25 cellular contexts compared by ENCODE assay signal in genomic region chr9:34490760-34491159, GRCh38. TPM values are rescaled to one million over a fixed set of nuclear protein-coding genes. Genes with fewer than 3 reads are reported as not detected.
DNase-seq lines count a peak whose midpoint lies in the region; ATAC-seq and TF ChIP-seq lines count a peak whose summit lies in the region.
"Had no signal": no experiment of that assay in that cellular context is flagged by ENCODE, and none has a peak within 500 bp of the region (broad histone marks: within the 10 kb centered on the region; RNA-seq: fewer than 3 reads in every experiment).

No MANE protein-coding gene starts in this region.

- H3K4me3 Mint-ChIP-seq in endodermal cell: no peak overlapping the region
- H3K4me3 Mint-ChIP-seq in stimulated activated memory B cell treated with anti-CD40 and anti-IgM and Interleukin-4, amounts not matched to agents 10 μg/mL and 1 μg/mL and 100 μg/mL, for 72 hours: no peak overlapping the region
- H3K4me3 Mint-ChIP-seq: CD14-positive monocyte; CD4-positive, alpha-beta T cell; CD8-positive, alpha-beta memory T cell; HFFc6 had no signal

- H3K36me3 Mint-ChIP-seq in endodermal cell (ENCODE audit: low read depth): no peaks in the 10 kb centered on the region
- H3K36me3 Mint-ChIP-seq in stimulated activated memory B cell treated with anti-CD40 and anti-IgM and Interleukin-4, amounts not matched to agents 10 μg/mL and 1 μg/mL and 100 μg/mL, for 72 hours: no peaks in the 10 kb centered on the region
- H3K36me3 Mint-ChIP-seq: CD14-positive monocyte; CD8-positive, alpha-beta memory T cell had no signal

- no peaks in the 10 kb centered on the region for H3K36me3 ChIP-seq in endodermal cell (ENCODE audit: control insufficient read depth, insufficient read depth, low read length)
- H3K36me3 ChIP-seq in left ventricle myocardium inferior: no peaks in the 10 kb centered on the region
- H3K36me3 ChIP-seq: BE2C; BLaER1 treated with 17β-estradiol and CSF1 and Interleukin-3, amounts not matched to agents 10 nM and 100 nM; HAP-1 had no signal

- no peaks in the 10 kb centered on the region for H3K9me3 Mint-ChIP-seq in endodermal cell
- no peaks in the 10 kb centered on the region for H3K9me3 Mint-ChIP-seq in stimulated activated memory B cell treated with anti-CD40 and anti-IgM and Interleukin-4, amounts not matched to agents 10 μg/mL and 1 μg/mL and 100 μg/mL, for 72 hours
- H3K9me3 Mint-ChIP-seq: CD14-positive monocyte; CD4-positive, alpha-beta T cell; CD8-positive, alpha-beta memory T cell; HFFc6 had no signal

- H3K27me3 Mint-ChIP-seq in endodermal cell (ENCODE audit: insufficient read depth): peaks cover 58% of the 10 kb centered on the region
- H3K27me3 Mint-ChIP-seq in stimulated activated memory B cell treated with anti-CD40 and anti-IgM and Interleukin-4, amounts not matched to agents 10 μg/mL and 1 μg/mL and 100 μg/mL, for 72 hours: peaks cover 69% of the 10 kb centered on the region

- intact Hi-C loops in left ventricle myocardium inferior (cut with micrococcal nuclease): no loop called here

- DNase-seq in activated CD4-positive, alpha-beta T cell treated with anti-CD3 and anti-CD28 coated beads for 48 hours: peak; percentile 29
- DNase-seq in activated CD4-positive, alpha-beta T cell treated with anti-CD3 and anti-CD28 coated beads for 1 hour: no peak
- DNase-seq in stimulated activated CD4-positive, alpha-beta T cell treated with anti-CD3 and anti-CD28 coated beads, Interleukin-1b, Interleukin-23, amount 100 ng/mL, for 48 hours: peak; percentile 14
- no peak for DNase-seq in stimulated activated CD4-positive, alpha-beta T cell treated with anti-CD3 and anti-CD28 coated beads, Interleukin-15, amount 100 ng/mL, for 24 hours
- DNase-seq in endodermal cell (peak; percentile 18), left ventricle myocardium inferior (no peak), cortex of kidney (lab: John Stamatoyannopoulos, UW) (no peak)
- DNase-seq: 8988T; ACHN; AML-193; CD4-positive, alpha-beta T cell; CD8-positive, alpha-beta memory T cell; DMS 273 treated with DMSO at 0.1 percent for 48 hours; DMS79; EL; GDM1; GOT3; HFFc6 had no signal

- H3K4me1 ChIP-seq in endodermal cell (ENCODE audit: control insufficient read depth, insufficient read depth, low read length): no peaks in the 10 kb centered on the region
- no peaks in the 10 kb centered on the region for H3K4me1 ChIP-seq in left ventricle myocardium inferior
- H3K4me1 ChIP-seq: A549; BLaER1 treated with 17β-estradiol and CSF1 and Interleukin-3, amounts not matched to agents 10 nM and 100 nM; HAP-1 had no signal

- WGBS in endodermal cell (ENCODE audit: insufficient coverage in 1 of 2, insufficient read length in 1 of 2), 2 experiments: 79% methylated on average over 3 of the region's 3 CpGs; no CpG with 5 or more reads in 1 of the 2 experiments

- peaks cover 37% of the 10 kb centered on the region for H3K27me3 ChIP-seq in endodermal cell (ENCODE audit: control insufficient read depth, insufficient read depth, low read length, poor library complexity, severe bottlenecking)
- peaks cover 29% of the 10 kb centered on the region for H3K27me3 ChIP-seq in left ventricle myocardium inferior (ENCODE audit: low read depth)
- H3K27me3 ChIP-seq: BE2C; BLaER1 treated with 17β-estradiol and CSF1 and Interleukin-3, amounts not matched to agents 10 nM and 100 nM had no signal

- peak; percentile 5 for ATAC-seq in stimulated activated memory B cell treated with anti-CD40 and anti-IgM and Interleukin-4, amounts not matched to agents 10 μg/mL and 1 μg/mL and 100 μg/mL, for 72 hours
- ATAC-seq: A549, GM12878 had no signal

- no peak overlapping the region for H3K27ac Mint-ChIP-seq in endodermal cell
- H3K27ac Mint-ChIP-seq in stimulated activated memory B cell treated with anti-CD40 and anti-IgM and Interleukin-4, amounts not matched to agents 10 μg/mL and 1 μg/mL and 100 μg/mL, for 72 hours: no peak overlapping the region
- H3K27ac Mint-ChIP-seq: CD14-positive monocyte; CD4-positive, alpha-beta T cell; CD8-positive, alpha-beta memory T cell; HFFc6 had no signal

- no peaks in the 10 kb centered on the region for H3K4me1 Mint-ChIP-seq in endodermal cell
- H3K4me1 Mint-ChIP-seq in stimulated activated memory B cell treated with anti-CD40 and anti-IgM and Interleukin-4, amounts not matched to agents 10 μg/mL and 1 μg/mL and 100 μg/mL, for 72 hours: peaks cover 7% of the 10 kb centered on the region
- H3K4me1 Mint-ChIP-seq: CD14-positive monocyte; CD8-positive, alpha-beta memory T cell had no signal

- H3K4me3 ChIP-seq in endodermal cell (ENCODE audit: low read length) (no peak overlapping the region), left ventricle myocardium inferior (no peak overlapping the region)
- H3K4me3 ChIP-seq: A549; BLaER1 treated with 17β-estradiol and CSF1 and Interleukin-3, amounts not matched to agents 10 nM and 100 nM; GM12878; HAP-1 had no signal

- TF ChIP-seq CTCF in endodermal cell (conservative IDR thresholded peaks at IDR 0.05): no peak
- no peak for TF ChIP-seq CTCF in left ventricle myocardium inferior (IDR thresholded peaks at IDR 0.05; ENCODE audit: borderline replicate concordance)

- H3K9me3 ChIP-seq in endodermal cell (ENCODE audit: control insufficient read depth, low read length) (no peaks in the 10 kb centered on the region), left ventricle myocardium inferior (replicated peaks) (no peaks in the 10 kb centered on the region)
- H3K9me3 ChIP-seq: A549; BE2C; BLaER1 treated with 17β-estradiol and CSF1 and Interleukin-3, amounts not matched to agents 10 nM and 100 nM; HAP-1 had no signal

- no peak overlapping the region for H3K27ac ChIP-seq in endodermal cell (ENCODE audit: low read depth, low read length)
- no peak overlapping the region for H3K27ac ChIP-seq in left ventricle myocardium inferior (replicated peaks)
- H3K27ac ChIP-seq: A549; BLaER1 treated with 17β-estradiol and CSF1 and Interleukin-3, amounts not matched to agents 10 nM and 100 nM had no signal

- no peak overlapping the region for H3K9ac ChIP-seq in endodermal cell (ENCODE audit: extremely low read depth, low read length, poor library complexity, severe bottlenecking)
- H3K9ac ChIP-seq: BLaER1 treated with 17β-estradiol and CSF1 and Interleukin-3, amounts not matched to agents 10 nM and 100 nM had no signal

RNA-seq across cellular contexts. Expression of gene ENHO, which starts 32.0 kb away (rescaled TPM):
- total RNA-seq in endodermal cell (10 to 100 TPM in 1 of 2 donors, 1 to 10 TPM in 1; 7.1 to 14.5 TPM), left ventricle myocardium inferior (not detected)
- 19.4 TPM for polyA plus RNA-seq in endodermal cell (2013, experiment 1 of 2)
- 17.3 TPM for polyA plus RNA-seq in endodermal cell (2013, experiment 2 of 2)
- total RNA-seq: GM12878 had no signal
- polyA plus RNA-seq: CD8-positive, alpha-beta memory T cell; GM12878 had no signal

RNA-seq across cellular contexts. Expression of gene DNAI1, which starts 32.2 kb away (rescaled TPM):
- total RNA-seq in endodermal cell (1 to 10 TPM; 2.5 to 4.1 TPM), left ventricle myocardium inferior (not detected)
- 3.0 TPM for polyA plus RNA-seq in endodermal cell (2013, experiment 1 of 2)
- 1.5 TPM for polyA plus RNA-seq in endodermal cell (2013, experiment 2 of 2)
- total RNA-seq: CD4-positive, alpha-beta T cell; CD8-positive, alpha-beta memory T cell; GM12878; HFFc6 had no signal
- polyA plus RNA-seq: CD14-positive monocyte; CD8-positive, alpha-beta memory T cell; GM12878 had no signal

RNA-seq across cellular contexts. Expression of gene FAM219A, which starts 32.4 kb away (rescaled TPM):
- 10 to 100 TPM; 17.1 to 19.6 TPM for total RNA-seq in endodermal cell
- 20.6 TPM for polyA plus RNA-seq in endodermal cell (2013, experiment 1 of 2)
- polyA plus RNA-seq in endodermal cell (2013, experiment 2 of 2): 19.0 TPM
- total RNA-seq in left ventricle myocardium inferior: 22.9 TPM

Comparison
In these comparisons a context has a peak if more than half of its experiments do, and no peak if none do; other contexts are left out.
1. DNase-seq: peak in activated CD4-positive, alpha-beta T cell treated with anti-CD3 and anti-CD28 coated beads for 48 hours (single experiment), stimulated activated CD4-positive, alpha-beta T cell treated with anti-CD3 and anti-CD28 coated beads, Interleukin-1b, Interleukin-23, amount 100 ng/mL, for 48 hours (single experiment) and endodermal cell (single experiment); none in activated CD4-positive, alpha-beta T cell treated with anti-CD3 and anti-CD28 coated beads for 1 hour (single experiment), stimulated activated CD4-positive, alpha-beta T cell treated with anti-CD3 and anti-CD28 coated beads, Interleukin-15, amount 100 ng/mL, for 24 hours (single experiment), left ventricle myocardium inferior (single experiment) and cortex of kidney (single experiment).